1 cellular context compared by ENCODE assay signal in the genomic region with DNA sequence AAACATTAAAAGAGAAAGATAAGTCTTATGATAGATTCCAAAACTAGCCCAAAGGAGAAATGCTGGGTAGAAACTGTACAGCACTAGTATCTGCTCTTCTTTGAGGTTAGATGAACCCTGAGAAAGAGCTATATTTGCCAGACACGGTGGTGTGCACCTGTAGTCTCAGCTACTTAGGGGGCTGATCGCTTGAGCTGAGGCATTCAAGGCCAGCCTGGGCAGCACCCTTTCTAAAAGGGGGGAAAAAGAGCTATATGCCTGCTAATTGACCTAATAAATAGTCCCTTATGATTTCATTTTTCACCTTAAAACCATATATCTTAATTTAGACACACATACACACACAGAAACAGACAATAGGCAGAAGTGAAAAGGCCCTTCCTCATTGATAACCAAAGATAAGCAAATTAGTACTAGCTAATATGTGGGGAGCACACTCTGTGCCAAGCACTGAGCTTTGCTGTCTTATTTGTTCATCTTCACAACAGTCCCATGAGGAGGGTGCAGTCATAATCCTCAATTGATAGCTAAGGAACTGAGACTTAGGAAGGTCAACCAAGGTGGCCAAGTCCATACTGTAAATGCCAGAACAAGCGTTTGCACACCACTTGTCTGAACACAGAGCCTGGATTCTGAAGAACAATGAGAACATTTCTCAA.
TF ChIP-seq lines count a peak whose summit lies in the region.

No MANE protein-coding gene starts in this region.

TF ChIP-seq in K562, 482 proteins besides CTCF, POLR2A, EP300 and RAD21 (continued from another document):
- TF ChIP-seq, protein P1, sequence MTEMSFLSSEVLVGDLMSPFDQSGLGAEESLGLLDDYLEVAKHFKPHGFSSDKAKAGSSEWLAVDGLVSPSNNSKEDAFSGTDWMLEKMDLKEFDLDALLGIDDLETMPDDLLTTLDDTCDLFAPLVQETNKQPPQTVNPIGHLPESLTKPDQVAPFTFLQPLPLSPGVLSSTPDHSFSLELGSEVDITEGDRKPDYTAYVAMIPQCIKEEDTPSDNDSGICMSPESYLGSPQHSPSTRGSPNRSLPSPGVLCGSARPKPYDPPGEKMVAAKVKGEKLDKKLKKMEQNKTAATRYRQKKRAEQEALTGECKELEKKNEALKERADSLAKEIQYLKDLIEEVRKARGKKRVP (CRISPR knock-in tag; IDR thresholded peaks at IDR 0.05) = no peak
- TF ChIP-seq KDM2B (CRISPR knock-in tag; IDR thresholded peaks at IDR 0.05) (no peak), ZNF121 (CRISPR knock-in tag; conservative IDR thresholded peaks at IDR 0.05) (no peak), ZNF583 (CRISPR knock-in tag; IDR thresholded peaks at IDR 0.05) (no peak), ILK (tag; IDR thresholded peaks at IDR 0.05; ENCODE audit: borderline replicate concordance, low read depth) (no peak), RBM14 (IDR thresholded peaks at IDR 0.05; ENCODE audit: borderline replicate concordance, insufficient read depth, low read depth, low read length) (no peak), EHMT2 (IDR thresholded peaks at IDR 0.05) (no peak), TOE1 (IDR thresholded peaks at IDR 0.05; ENCODE audit: borderline replicate concordance) (no peak), TOE1 (CRISPR knock-in tag; IDR thresholded peaks at IDR 0.05; ENCODE audit: borderline replicate concordance, low read depth) (no peak), FOXK2 (conservative IDR thresholded peaks at IDR 0.05 in 1 of 2, IDR thresholded peaks at IDR 0.05 in 1 of 2; ENCODE audit: low read depth in 2 of 2) (no peak), ZNF830 (CRISPR knock-in tag; IDR thresholded peaks at IDR 0.05) (no peak), ZNF184 (CRISPR knock-in tag; IDR thresholded peaks at IDR 0.05) (no peak), JUNB (CRISPR knock-in tag; conservative IDR thresholded peaks at IDR 0.05) (no peak), CCAR2 (IDR thresholded peaks at IDR 0.05; ENCODE audit: low read depth, low read length) (no peak), ZNF41 (CRISPR knock-in tag; conservative IDR thresholded peaks at IDR 0.05) (no peak), JUND (IDR thresholded peaks at IDR 0.05; ENCODE audit: borderline replicate concordance, low read depth, low read length) (no peak), JUND (tag; IDR thresholded peaks at IDR 0.05; ENCODE audit: borderline replicate concordance, low read depth, low read length) (0 out of 3 replicates have a peak, but pooled peaks have one; percentile 34), CBX2 (IDR thresholded peaks at IDR 0.05; ENCODE audit: insufficient read depth, low read length, poor library complexity, severe bottlenecking) (no peak), EWSR1 (IDR thresholded peaks at IDR 0.05; ENCODE audit: borderline replicate concordance, low read depth, partially characterized antibody) (no peak), TBL1XR1 (IDR thresholded peaks at IDR 0.05; ENCODE audit: low read length in 2 of 2) (no peak), NFRKB (IDR thresholded peaks at IDR 0.05; ENCODE audit: low read depth) (peak; percentile 12), ESRRA (IDR thresholded peaks at IDR 0.05; ENCODE audit: borderline replicate concordance, low read depth) (peak; percentile 55; the same call in 1 of the 2 replicates), CC2D1A (IDR thresholded peaks at IDR 0.05) (no peak), PRPF4 (IDR thresholded peaks at IDR 0.05; ENCODE audit: insufficient read depth, low read depth, low read length, poor library complexity, severe bottlenecking) (no peak), ZNF699 (CRISPR knock-in tag; IDR thresholded peaks at IDR 0.05; ENCODE audit: insufficient replicate concordance) (no peak), XRCC5 (IDR thresholded peaks at IDR 0.05; ENCODE audit: low read depth, low read length) (no peak)
- TF ChIP-seq, protein P2, sequence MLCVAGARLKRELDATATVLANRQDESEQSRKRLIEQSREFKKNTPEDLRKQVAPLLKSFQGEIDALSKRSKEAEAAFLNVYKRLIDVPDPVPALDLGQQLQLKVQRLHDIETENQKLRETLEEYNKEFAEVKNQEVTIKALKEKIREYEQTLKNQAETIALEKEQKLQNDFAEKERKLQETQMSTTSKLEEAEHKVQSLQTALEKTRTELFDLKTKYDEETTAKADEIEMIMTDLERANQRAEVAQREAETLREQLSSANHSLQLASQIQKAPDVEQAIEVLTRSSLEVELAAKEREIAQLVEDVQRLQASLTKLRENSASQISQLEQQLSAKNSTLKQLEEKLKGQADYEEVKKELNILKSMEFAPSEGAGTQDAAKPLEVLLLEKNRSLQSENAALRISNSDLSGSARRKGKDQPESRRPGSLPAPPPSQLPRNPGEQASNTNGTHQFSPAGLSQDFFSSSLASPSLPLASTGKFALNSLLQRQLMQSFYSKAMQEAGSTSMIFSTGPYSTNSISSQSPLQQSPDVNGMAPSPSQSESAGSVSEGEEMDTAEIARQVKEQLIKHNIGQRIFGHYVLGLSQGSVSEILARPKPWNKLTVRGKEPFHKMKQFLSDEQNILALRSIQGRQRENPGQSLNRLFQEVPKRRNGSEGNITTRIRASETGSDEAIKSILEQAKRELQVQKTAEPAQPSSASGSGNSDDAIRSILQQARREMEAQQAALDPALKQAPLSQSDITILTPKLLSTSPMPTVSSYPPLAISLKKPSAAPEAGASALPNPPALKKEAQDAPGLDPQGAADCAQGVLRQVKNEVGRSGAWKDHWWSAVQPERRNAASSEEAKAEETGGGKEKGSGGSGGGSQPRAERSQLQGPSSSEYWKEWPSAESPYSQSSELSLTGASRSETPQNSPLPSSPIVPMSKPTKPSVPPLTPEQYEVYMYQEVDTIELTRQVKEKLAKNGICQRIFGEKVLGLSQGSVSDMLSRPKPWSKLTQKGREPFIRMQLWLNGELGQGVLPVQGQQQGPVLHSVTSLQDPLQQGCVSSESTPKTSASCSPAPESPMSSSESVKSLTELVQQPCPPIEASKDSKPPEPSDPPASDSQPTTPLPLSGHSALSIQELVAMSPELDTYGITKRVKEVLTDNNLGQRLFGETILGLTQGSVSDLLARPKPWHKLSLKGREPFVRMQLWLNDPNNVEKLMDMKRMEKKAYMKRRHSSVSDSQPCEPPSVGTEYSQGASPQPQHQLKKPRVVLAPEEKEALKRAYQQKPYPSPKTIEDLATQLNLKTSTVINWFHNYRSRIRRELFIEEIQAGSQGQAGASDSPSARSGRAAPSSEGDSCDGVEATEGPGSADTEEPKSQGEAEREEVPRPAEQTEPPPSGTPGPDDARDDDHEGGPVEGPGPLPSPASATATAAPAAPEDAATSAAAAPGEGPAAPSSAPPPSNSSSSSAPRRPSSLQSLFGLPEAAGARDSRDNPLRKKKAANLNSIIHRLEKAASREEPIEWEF (CRISPR knock-in tag; IDR thresholded peaks at IDR 0.05) = 0 out of 2 replicates have a peak, but pooled peaks have one; percentile 27
- TF ChIP-seq, protein P3, sequence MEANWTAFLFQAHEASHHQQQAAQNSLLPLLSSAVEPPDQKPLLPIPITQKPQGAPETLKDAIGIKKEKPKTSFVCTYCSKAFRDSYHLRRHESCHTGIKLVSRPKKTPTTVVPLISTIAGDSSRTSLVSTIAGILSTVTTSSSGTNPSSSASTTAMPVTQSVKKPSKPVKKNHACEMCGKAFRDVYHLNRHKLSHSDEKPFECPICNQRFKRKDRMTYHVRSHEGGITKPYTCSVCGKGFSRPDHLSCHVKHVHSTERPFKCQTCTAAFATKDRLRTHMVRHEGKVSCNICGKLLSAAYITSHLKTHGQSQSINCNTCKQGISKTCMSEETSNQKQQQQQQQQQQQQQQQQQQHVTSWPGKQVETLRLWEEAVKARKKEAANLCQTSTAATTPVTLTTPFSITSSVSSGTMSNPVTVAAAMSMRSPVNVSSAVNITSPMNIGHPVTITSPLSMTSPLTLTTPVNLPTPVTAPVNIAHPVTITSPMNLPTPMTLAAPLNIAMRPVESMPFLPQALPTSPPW (CRISPR knock-in tag; IDR thresholded peaks at IDR 0.05) = no peak
- TF ChIP-seq, protein P4, sequence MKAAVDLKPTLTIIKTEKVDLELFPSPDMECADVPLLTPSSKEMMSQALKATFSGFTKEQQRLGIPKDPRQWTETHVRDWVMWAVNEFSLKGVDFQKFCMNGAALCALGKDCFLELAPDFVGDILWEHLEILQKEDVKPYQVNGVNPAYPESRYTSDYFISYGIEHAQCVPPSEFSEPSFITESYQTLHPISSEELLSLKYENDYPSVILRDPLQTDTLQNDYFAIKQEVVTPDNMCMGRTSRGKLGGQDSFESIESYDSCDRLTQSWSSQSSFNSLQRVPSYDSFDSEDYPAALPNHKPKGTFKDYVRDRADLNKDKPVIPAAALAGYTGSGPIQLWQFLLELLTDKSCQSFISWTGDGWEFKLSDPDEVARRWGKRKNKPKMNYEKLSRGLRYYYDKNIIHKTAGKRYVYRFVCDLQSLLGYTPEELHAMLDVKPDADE (conservative IDR thresholded peaks at IDR 0.05; ENCODE audit: control insufficient read depth, low read depth, low read length) = no peak
- TF ChIP-seq, protein P5, sequence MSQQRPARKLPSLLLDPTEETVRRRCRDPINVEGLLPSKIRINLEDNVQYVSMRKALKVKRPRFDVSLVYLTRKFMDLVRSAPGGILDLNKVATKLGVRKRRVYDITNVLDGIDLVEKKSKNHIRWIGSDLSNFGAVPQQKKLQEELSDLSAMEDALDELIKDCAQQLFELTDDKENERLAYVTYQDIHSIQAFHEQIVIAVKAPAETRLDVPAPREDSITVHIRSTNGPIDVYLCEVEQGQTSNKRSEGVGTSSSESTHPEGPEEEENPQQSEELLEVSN (IDR thresholded peaks at IDR 0.05; ENCODE audit: borderline replicate concordance in 1 of 2, extremely low read depth in 1 of 2, insufficient read depth in 1 of 2, insufficient read length in 1 of 2, low read depth in 1 of 2, low read length in 1 of 2, poor library complexity in 1 of 2, severe bottlenecking in 1 of 2) = no peak
- TF ChIP-seq, protein P6, sequence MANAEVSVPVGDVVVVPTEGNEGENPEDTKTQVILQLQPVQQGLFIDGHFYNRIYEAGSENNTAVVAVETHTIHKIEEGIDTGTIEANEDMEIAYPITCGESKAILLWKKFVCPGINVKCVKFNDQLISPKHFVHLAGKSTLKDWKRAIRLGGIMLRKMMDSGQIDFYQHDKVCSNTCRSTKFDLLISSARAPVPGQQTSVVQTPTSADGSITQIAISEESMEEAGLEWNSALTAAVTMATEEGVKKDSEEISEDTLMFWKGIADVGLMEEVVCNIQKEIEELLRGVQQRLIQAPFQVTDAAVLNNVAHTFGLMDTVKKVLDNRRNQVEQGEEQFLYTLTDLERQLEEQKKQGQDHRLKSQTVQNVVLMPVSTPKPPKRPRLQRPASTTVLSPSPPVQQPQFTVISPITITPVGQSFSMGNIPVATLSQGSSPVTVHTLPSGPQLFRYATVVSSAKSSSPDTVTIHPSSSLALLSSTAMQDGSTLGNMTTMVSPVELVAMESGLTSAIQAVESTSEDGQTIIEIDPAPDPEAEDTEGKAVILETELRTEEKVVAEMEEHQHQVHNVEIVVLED (CRISPR knock-in tag; IDR thresholded peaks at IDR 0.05) = no peak
- TF ChIP-seq, protein P7, sequence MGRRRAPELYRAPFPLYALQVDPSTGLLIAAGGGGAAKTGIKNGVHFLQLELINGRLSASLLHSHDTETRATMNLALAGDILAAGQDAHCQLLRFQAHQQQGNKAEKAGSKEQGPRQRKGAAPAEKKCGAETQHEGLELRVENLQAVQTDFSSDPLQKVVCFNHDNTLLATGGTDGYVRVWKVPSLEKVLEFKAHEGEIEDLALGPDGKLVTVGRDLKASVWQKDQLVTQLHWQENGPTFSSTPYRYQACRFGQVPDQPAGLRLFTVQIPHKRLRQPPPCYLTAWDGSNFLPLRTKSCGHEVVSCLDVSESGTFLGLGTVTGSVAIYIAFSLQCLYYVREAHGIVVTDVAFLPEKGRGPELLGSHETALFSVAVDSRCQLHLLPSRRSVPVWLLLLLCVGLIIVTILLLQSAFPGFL (CRISPR knock-in tag; IDR thresholded peaks at IDR 0.05) = no peak
- TF ChIP-seq, protein P8, sequence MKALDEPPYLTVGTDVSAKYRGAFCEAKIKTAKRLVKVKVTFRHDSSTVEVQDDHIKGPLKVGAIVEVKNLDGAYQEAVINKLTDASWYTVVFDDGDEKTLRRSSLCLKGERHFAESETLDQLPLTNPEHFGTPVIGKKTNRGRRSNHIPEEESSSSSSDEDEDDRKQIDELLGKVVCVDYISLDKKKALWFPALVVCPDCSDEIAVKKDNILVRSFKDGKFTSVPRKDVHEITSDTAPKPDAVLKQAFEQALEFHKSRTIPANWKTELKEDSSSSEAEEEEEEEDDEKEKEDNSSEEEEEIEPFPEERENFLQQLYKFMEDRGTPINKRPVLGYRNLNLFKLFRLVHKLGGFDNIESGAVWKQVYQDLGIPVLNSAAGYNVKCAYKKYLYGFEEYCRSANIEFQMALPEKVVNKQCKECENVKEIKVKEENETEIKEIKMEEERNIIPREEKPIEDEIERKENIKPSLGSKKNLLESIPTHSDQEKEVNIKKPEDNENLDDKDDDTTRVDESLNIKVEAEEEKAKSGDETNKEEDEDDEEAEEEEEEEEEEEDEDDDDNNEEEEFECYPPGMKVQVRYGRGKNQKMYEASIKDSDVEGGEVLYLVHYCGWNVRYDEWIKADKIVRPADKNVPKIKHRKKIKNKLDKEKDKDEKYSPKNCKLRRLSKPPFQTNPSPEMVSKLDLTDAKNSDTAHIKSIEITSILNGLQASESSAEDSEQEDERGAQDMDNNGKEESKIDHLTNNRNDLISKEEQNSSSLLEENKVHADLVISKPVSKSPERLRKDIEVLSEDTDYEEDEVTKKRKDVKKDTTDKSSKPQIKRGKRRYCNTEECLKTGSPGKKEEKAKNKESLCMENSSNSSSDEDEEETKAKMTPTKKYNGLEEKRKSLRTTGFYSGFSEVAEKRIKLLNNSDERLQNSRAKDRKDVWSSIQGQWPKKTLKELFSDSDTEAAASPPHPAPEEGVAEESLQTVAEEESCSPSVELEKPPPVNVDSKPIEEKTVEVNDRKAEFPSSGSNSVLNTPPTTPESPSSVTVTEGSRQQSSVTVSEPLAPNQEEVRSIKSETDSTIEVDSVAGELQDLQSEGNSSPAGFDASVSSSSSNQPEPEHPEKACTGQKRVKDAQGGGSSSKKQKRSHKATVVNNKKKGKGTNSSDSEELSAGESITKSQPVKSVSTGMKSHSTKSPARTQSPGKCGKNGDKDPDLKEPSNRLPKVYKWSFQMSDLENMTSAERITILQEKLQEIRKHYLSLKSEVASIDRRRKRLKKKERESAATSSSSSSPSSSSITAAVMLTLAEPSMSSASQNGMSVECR (CRISPR knock-in tag; IDR thresholded peaks at IDR 0.05) = no peak
- TF ChIP-seq, protein P9, sequence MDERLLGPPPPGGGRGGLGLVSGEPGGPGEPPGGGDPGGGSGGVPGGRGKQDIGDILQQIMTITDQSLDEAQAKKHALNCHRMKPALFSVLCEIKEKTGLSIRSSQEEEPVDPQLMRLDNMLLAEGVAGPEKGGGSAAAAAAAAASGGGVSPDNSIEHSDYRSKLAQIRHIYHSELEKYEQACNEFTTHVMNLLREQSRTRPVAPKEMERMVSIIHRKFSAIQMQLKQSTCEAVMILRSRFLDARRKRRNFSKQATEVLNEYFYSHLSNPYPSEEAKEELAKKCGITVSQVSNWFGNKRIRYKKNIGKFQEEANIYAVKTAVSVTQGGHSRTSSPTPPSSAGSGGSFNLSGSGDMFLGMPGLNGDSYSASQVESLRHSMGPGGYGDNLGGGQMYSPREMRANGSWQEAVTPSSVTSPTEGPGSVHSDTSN (CRISPR knock-in tag; IDR thresholded peaks at IDR 0.05; ENCODE audit: low read depth) = no peak
- TF ChIP-seq, protein P9 (tag; conservative IDR thresholded peaks at IDR 0.05; ENCODE audit: low read depth) = no peak
